Comparison of ENCODE assay signal across 9 cellular contexts in the genomic region with DNA sequence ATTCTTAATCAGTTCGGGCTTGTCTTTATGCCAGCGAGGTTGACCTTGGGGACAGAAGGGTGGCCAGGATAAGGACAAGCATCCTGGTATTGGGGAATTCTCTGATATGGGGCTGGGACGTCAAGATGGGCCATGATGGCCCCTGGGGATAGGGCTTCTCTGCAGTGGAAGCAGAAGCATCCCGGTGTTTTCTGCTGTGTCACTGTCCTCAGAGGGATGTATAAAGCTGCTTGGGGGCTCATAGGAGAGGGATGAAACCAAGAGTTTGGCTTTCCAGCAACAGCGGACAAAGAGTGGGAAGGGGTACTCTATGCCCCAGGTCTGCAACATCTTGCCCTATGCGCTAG. TPM values are rescaled to one million over a fixed set of nuclear protein-coding genes. Genes with fewer than 3 reads are reported as not detected.
DNase-seq lines count a peak whose midpoint lies in the region; ATAC-seq and TF ChIP-seq lines count a peak whose summit lies in the region.
"Had no signal": no experiment of that assay in that cellular context is flagged by ENCODE, and none has a peak within 500 bp of the region (broad histone marks: within the 10 kb centered on the region; RNA-seq: fewer than 3 reads in every experiment).

No MANE protein-coding gene starts in this region.

- peak overlapping the region; percentile 68 for H3K4me3 ChIP-seq in Jurkat, Clone E6-1 (ENCODE audit: low read length)
- H3K4me3 ChIP-seq in colonic mucosa: peak overlapping the region; percentile 82
- peak overlapping the region; percentile 92 for H3K4me3 ChIP-seq in neural cell (ENCODE audit: low read length)
- no peak overlapping the region for H3K4me3 ChIP-seq in prostate gland

- ATAC-seq in HG03025 (IDR thresholded peaks at IDR 0.05; ENCODE audit: low FRiP score, unreplicated experiment): no peak
- no peak for ATAC-seq in HG02884 (IDR thresholded peaks at IDR 0.05; ENCODE audit: unreplicated experiment)

- DNase-seq in Jurkat, Clone E6-1 (ENCODE audit: low read depth, low spot score): no peak
- DNase-seq in colonic mucosa (no peak), inferior parietal cortex (ENCODE audit: extremely low spot score) (no peak), prostate gland (ENCODE audit: low spot score) (no peak)
- DNase-seq: NCI-H1694 had no signal

- no peak overlapping the region for H2AFZ ChIP-seq in neural cell (ENCODE audit: low read depth, low read length)

- no peaks in the 10 kb centered on the region for H3K9me3 ChIP-seq in colonic mucosa
- H3K9me3 ChIP-seq in neural cell (ENCODE audit: low read length): no peaks in the 10 kb centered on the region
- H3K9me3 ChIP-seq in prostate gland: no peaks in the 10 kb centered on the region

- TF ChIP-seq RAD21 in neural cell (conservative IDR thresholded peaks at IDR 0.05): no peak

- peaks cover 34% of the 10 kb centered on the region for H3K79me2 ChIP-seq in neural cell (replicated peaks; ENCODE audit: insufficient read depth, low read length)

- peak overlapping the region; percentile 70 for H3K4me2 ChIP-seq in neural cell (ENCODE audit: low read length)

- TF ChIP-seq CTCF in C4-2B (conservative IDR thresholded peaks at IDR 0.05) (no peak), colonic mucosa (IDR thresholded peaks at IDR 0.05) (no peak), neural cell (IDR thresholded peaks at IDR 0.05; ENCODE audit: poor library complexity, severe bottlenecking) (no peak), prostate gland (IDR thresholded peaks at IDR 0.05) (no peak)

- intact Hi-C loops in colonic mucosa (cut with DNase I) (no loop called here), prostate gland (cut with DNase I) (loop anchor here (5.0 to 10.0 kb wide), 4 partner anchors 52 to 468 kb away; a partner anchor contains a TSS)

- H3K36me3 ChIP-seq in colonic mucosa: no peaks in the 10 kb centered on the region
- no peaks in the 10 kb centered on the region for H3K36me3 ChIP-seq in neural cell (ENCODE audit: insufficient read depth, low read length)
- H3K36me3 ChIP-seq in prostate gland: no peaks in the 10 kb centered on the region

- 73% methylated on average over 6 of the region's 6 CpGs for WGBS in prostate gland

- no peaks in the 10 kb centered on the region for H3K9me2 ChIP-seq in neural cell (ENCODE audit: insufficient read depth, low read length)

- H3K27ac ChIP-seq in C4-2B: peak overlapping the region; percentile 93
- H3K27ac ChIP-seq in colonic mucosa: peak overlapping the region; percentile 92
- peak overlapping the region; percentile 92 for H3K27ac ChIP-seq in neural cell (ENCODE audit: low read length)
- no peak overlapping the region for H3K27ac ChIP-seq in prostate gland

- H4K20me1 ChIP-seq in neural cell (ENCODE audit: insufficient read depth): no peaks in the 10 kb centered on the region

- no peaks in the 10 kb centered on the region for H3F3A ChIP-seq in neural cell (ENCODE audit: insufficient read depth, low read length, poor library complexity, severe bottlenecking)

- H3K27me3 ChIP-seq in colonic mucosa (no peaks in the 10 kb centered on the region), neural cell (ENCODE audit: insufficient read depth, low read depth, low read length) (no peaks in the 10 kb centered on the region), prostate gland (replicated peaks; ENCODE audit: insufficient read depth) (no peaks in the 10 kb centered on the region)

- no peaks in the 10 kb centered on the region for H3K4me1 ChIP-seq in colonic mucosa
- H3K4me1 ChIP-seq in prostate gland (replicated peaks): peaks cover 6% of the 10 kb centered on the region

- peak overlapping the region; percentile 74 to 90 for H3K9ac ChIP-seq in colonic mucosa (ENCODE audit: low read depth in 2 of 2, low read length in 2 of 2)
- H3K9ac ChIP-seq in neural cell (ENCODE audit: low read length): peak overlapping the region; percentile 96

- TF ChIP-seq POLR2A in prostate gland (IDR thresholded peaks at IDR 0.05): no peak

- TF ChIP-seq EP300 in neural cell (conservative IDR thresholded peaks at IDR 0.05; ENCODE audit: poor library complexity, severe bottlenecking): no peak

TF ChIP-seq in neural cell, 6 proteins besides CTCF, POLR2A, EP300 and RAD21:
- TF ChIP-seq, protein P1, sequence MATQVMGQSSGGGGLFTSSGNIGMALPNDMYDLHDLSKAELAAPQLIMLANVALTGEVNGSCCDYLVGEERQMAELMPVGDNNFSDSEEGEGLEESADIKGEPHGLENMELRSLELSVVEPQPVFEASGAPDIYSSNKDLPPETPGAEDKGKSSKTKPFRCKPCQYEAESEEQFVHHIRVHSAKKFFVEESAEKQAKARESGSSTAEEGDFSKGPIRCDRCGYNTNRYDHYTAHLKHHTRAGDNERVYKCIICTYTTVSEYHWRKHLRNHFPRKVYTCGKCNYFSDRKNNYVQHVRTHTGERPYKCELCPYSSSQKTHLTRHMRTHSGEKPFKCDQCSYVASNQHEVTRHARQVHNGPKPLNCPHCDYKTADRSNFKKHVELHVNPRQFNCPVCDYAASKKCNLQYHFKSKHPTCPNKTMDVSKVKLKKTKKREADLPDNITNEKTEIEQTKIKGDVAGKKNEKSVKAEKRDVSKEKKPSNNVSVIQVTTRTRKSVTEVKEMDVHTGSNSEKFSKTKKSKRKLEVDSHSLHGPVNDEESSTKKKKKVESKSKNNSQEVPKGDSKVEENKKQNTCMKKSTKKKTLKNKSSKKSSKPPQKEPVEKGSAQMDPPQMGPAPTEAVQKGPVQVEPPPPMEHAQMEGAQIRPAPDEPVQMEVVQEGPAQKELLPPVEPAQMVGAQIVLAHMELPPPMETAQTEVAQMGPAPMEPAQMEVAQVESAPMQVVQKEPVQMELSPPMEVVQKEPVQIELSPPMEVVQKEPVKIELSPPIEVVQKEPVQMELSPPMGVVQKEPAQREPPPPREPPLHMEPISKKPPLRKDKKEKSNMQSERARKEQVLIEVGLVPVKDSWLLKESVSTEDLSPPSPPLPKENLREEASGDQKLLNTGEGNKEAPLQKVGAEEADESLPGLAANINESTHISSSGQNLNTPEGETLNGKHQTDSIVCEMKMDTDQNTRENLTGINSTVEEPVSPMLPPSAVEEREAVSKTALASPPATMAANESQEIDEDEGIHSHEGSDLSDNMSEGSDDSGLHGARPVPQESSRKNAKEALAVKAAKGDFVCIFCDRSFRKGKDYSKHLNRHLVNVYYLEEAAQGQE (IDR thresholded peaks at IDR 0.05; ENCODE audit: borderline replicate concordance): no peak
- no peak for TF ChIP-seq TAF1 (IDR thresholded peaks at IDR 0.05; ENCODE audit: low read depth)
- no peak for TF ChIP-seq MXI1 (conservative IDR thresholded peaks at IDR 0.05; ENCODE audit: poor library complexity, severe bottlenecking)
- TF ChIP-seq POLR2AphosphoS5 (IDR thresholded peaks at IDR 0.05): no peak
- no peak for TF ChIP-seq EZH2 (IDR thresholded peaks at IDR 0.05; ENCODE audit: borderline replicate concordance, insufficient read depth, low read length, poor library complexity, severe bottlenecking)
- TF ChIP-seq SMC3 (conservative IDR thresholded peaks at IDR 0.05; ENCODE audit: poor library complexity): no peak

RNA-seq across cellular contexts. Expression of a gene that starts 1.4 kb away (rescaled TPM):
- 5.6 TPM for polyA plus RNA-seq in Jurkat, Clone E6-1 (2012; ENCODE audit: insufficient read depth, insufficient read length)
- 100 to 1,000 TPM; 378 to 678 TPM for total RNA-seq in colonic mucosa
- 98.8 and 114 TPM in 2 replicates for polyA plus RNA-seq in neural cell
- polyA minus RNA-seq in neural cell: 107 and 119 TPM in 2 replicates
- 100 to 1,000 TPM in 1 of 2 donors, 10 to 100 TPM in 1; 59.4 to 139 TPM for total RNA-seq in prostate gland

Comparison
In these comparisons a context has a peak if more than half of its experiments do, and no peak if none do; other contexts are left out.
1. H3K27ac ChIP-seq: peak in C4-2B (single experiment), colonic mucosa (single experiment) and neural cell (single experiment); none in prostate gland (0 of 2).
2. H3K4me3 ChIP-seq: peak in Jurkat, Clone E6-1 (single experiment), colonic mucosa (single experiment) and neural cell (single experiment); none in prostate gland (0 of 2).